In genomic region chr1:196873385-196873784, GRCh38 we compare ENCODE assay signal across 23 cellular contexts. TPM values are rescaled to one million over a fixed set of nuclear protein-coding genes. Genes with fewer than 3 reads are reported as not detected.
"Had no signal": no experiment of that assay in that cellular context is flagged by ENCODE, and none has a peak within 500 bp of the region (broad histone marks: within the 10 kb centered on the region; RNA-seq: fewer than 3 reads in every experiment).

No MANE protein-coding gene starts in this region.

- ATAC-seq: activated CD8-positive, alpha-beta memory T cell treated with anti-CD3 and anti-CD28 coated beads, Interleukin-2, amount 10 ng/mL, durations not matched to agents 7 days and 5 days; naive thymus-derived CD4-positive, alpha-beta T cell; psoas muscle; right cardiac atrium had no signal

- H2AFZ ChIP-seq: neural progenitor cell had no signal

- H3K36me3 ChIP-seq: neural progenitor cell, ovary had no signal

- H3K4me1 ChIP-seq: neural progenitor cell, psoas muscle, testis had no signal

- H3K9me3 ChIP-seq: ovary, psoas muscle, testis had no signal

- H3K27me3 ChIP-seq: ovary, testis had no signal

- H3K27ac ChIP-seq: dorsolateral prefrontal cortex, epithelial cell of prostate, neural progenitor cell, ovary, psoas muscle, testis had no signal

- H3K4me3 ChIP-seq: dorsolateral prefrontal cortex, neural progenitor cell, ovary, psoas muscle, testis had no signal

- DNase-seq: activated CD4-positive, alpha-beta memory T cell treated with anti-CD3 and anti-CD28 coated beads, Interleukin-2, amount 10 ng/mL, durations not matched to agents 7 days and 5 days; activated CD4-positive, alpha-beta T cell treated with anti-CD3 and anti-CD28 coated beads for 48 hours; activated CD4-positive, CD25-positive, alpha-beta regulatory T cell; activated CD8-positive, alpha-beta memory T cell treated with anti-CD3 and anti-CD28 coated beads, Interleukin-2, amount 10 ng/mL, durations not matched to agents 7 days and 5 days; activated naive CD4-positive, alpha-beta T cell treated with Interleukin-2 at 50 U/mL for 16 hours; activated naive CD8-positive, alpha-beta T cell treated with anti-CD3 and anti-CD28 coated beads, Interleukin-2, amount 10 ng/mL, durations not matched to agents 7 days and 5 days; amygdala; central memory CD4-positive, alpha-beta T cell; dorsolateral prefrontal cortex; foreskin fibroblast; mesendoderm; naive thymus-derived CD4-positive, alpha-beta T cell; ovary; psoas muscle; right cardiac atrium; stimulated activated CD4-positive, alpha-beta T cell treated with anti-CD3 and anti-CD28 coated beads, Interleukin-2, amount 100 ng/mL, for 48 hours; testis had no signal

- H3K4me2 ChIP-seq: neural progenitor cell had no signal

RNA-seq across cellular contexts. Expression of gene CFHR4, which starts 14.5 kb away (rescaled TPM):
- total RNA-seq: activated CD4-positive, alpha-beta memory T cell treated with anti-CD3 and anti-CD28 coated beads, Interleukin-2, amount 10 ng/mL, durations not matched to agents 7 days and 5 days; activated CD8-positive, alpha-beta memory T cell treated with anti-CD3 and anti-CD28 coated beads, Interleukin-2, amount 10 ng/mL, durations not matched to agents 7 days and 5 days; activated naive CD8-positive, alpha-beta T cell treated with anti-CD3 and anti-CD28 coated beads, Interleukin-2, amount 10 ng/mL, durations not matched to agents 7 days and 5 days; glomerular endothelial cell; lower leg skin; mucosa of gallbladder; naive thymus-derived CD4-positive, alpha-beta T cell; ovary; psoas muscle; right cardiac atrium; skeletal muscle tissue had no signal

RNA-seq across cellular contexts. Expression of gene CFHR1, which starts 53.9 kb away (rescaled TPM):
- total RNA-seq: activated CD4-positive, alpha-beta memory T cell treated with anti-CD3 and anti-CD28 coated beads, Interleukin-2, amount 10 ng/mL, durations not matched to agents 7 days and 5 days; activated CD8-positive, alpha-beta memory T cell treated with anti-CD3 and anti-CD28 coated beads, Interleukin-2, amount 10 ng/mL, durations not matched to agents 7 days and 5 days; activated naive CD8-positive, alpha-beta T cell treated with anti-CD3 and anti-CD28 coated beads, Interleukin-2, amount 10 ng/mL, durations not matched to agents 7 days and 5 days; glomerular endothelial cell; lower leg skin; naive thymus-derived CD4-positive, alpha-beta T cell; psoas muscle; right cardiac atrium; testis had no signal
